22 cellular contexts compared by ENCODE assay signal in the genomic region with DNA sequence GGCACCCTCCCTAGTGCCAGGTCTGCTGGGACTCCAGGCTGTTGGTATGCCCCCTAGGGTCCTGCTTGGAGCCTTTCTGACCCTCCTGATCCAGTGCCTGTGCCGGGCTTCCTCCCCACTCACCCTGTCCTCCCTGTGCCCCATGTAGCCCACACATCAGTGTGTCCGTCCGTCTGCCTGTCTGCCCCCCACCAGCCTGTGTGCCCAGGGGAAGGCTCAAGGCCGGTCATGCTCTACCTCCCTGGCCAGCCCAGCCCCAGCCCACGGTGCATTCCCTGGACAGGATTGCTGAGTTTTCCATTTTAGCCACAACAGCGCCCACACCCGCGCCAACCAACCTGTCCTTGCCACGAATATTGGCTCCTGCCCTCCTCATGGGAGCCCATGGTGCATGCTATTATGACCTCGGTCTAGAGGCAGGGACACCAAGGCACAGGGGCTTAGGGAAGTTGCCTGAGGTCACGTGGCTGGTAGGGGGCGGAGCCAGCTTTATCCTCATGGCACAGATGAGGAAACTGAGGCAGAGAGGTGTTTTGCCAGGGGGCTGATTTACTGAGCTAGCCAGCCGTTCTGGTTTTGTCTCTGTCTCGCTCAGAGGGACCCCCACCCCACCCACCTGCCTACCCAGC.
"Had no signal": no experiment of that assay in that cellular context is flagged by ENCODE, and none has a peak within 500 bp of the region (broad histone marks: within the 10 kb centered on the region; RNA-seq: fewer than 3 reads in every experiment).

No MANE protein-coding gene starts in this region.

- H3K9me3 ChIP-seq: breast epithelium, esophagus squamous epithelium, gastrocnemius medialis, spleen, transverse colon had no signal

- H3K4me1 Mint-ChIP-seq: endodermal cell had no signal

- ATAC-seq: gastrocnemius medialis; left ventricle myocardium superior; naive thymus-derived CD8-positive, alpha-beta T cell; T-cell had no signal

- H3K27me3 Mint-ChIP-seq: activated naive CD8-positive, alpha-beta T cell; activated T-cell treated with anti-CD3 and anti-CD28 coated beads, Interleukin-2, amount 50 U/mL, for 24 hours; naive thymus-derived CD8-positive, alpha-beta T cell; stimulated activated naive CD8-positive, alpha-beta T cell treated with anti-CD3 and anti-CD28 coated beads, Interleukin-15, Interleukin-2, amounts not matched to agents 100 ng/mL and 50 ng/mL, for 24 hours; T-cell had no signal

- H3K27me3 ChIP-seq: breast epithelium, esophagus squamous epithelium, gastrocnemius medialis, neural progenitor cell, spleen, transverse colon had no signal

- H3K4me3 ChIP-seq: breast epithelium, coronary artery, esophagus squamous epithelium, gastrocnemius medialis, neural progenitor cell, spleen, transverse colon had no signal

- H3K4me3 Mint-ChIP-seq: activated naive CD8-positive, alpha-beta T cell; activated T-cell treated with anti-CD3 and anti-CD28 coated beads, Interleukin-2, amount 50 U/mL, for 24 hours; endodermal cell; naive thymus-derived CD8-positive, alpha-beta T cell; neural progenitor cell; stimulated activated naive CD8-positive, alpha-beta T cell treated with anti-CD3 and anti-CD28 coated beads, Interleukin-15, Interleukin-2, amounts not matched to agents 100 ng/mL and 50 ng/mL, for 24 hours; T-cell had no signal

- H3K36me3 Mint-ChIP-seq: activated naive CD8-positive, alpha-beta T cell; neural progenitor cell; T-cell had no signal

- H3K36me3 ChIP-seq: breast epithelium, gastrocnemius medialis, neural progenitor cell, spleen, transverse colon, WERI-Rb-1 had no signal

- H3K27ac ChIP-seq: breast epithelium, coronary artery, esophagus squamous epithelium, gastrocnemius medialis, neural progenitor cell, transverse colon, WERI-Rb-1 had no signal

- H3K9me3 Mint-ChIP-seq: activated T-cell treated with anti-CD3 and anti-CD28 coated beads, Interleukin-2, amount 50 U/mL, for 24 hours; activated T-helper 2 cell treated with anti-CD3 and anti-CD28 coated beads, Interferon-gamma antibody, Interleukin-2, Interleukin-4, amounts not matched to agents 10 μg/mL and 5 μg/mL and 100 μg/mL, durations not matched to agents 14 hours and 24 hours and 36 hours; endodermal cell; naive thymus-derived CD8-positive, alpha-beta T cell; neural progenitor cell; stimulated activated naive CD8-positive, alpha-beta T cell treated with anti-CD3 and anti-CD28 coated beads, Interleukin-15, Interleukin-2, amounts not matched to agents 100 ng/mL and 50 ng/mL, for 24 hours; T-cell had no signal

- H3K4me1 ChIP-seq: breast epithelium had no signal

- DNase-seq: activated CD4-positive, alpha-beta T cell treated with anti-CD3 and anti-CD28 coated beads for 1 hour; activated CD8-positive, alpha-beta memory T cell treated with anti-CD3 and anti-CD28 coated beads for 24 hours; activated CD8-positive, alpha-beta memory T cell treated with anti-CD3 and anti-CD28 coated beads, Interleukin-2, amount 50 U/mL, for 4 hours; activated naive CD4-positive, alpha-beta T cell; activated T-cell treated with anti-CD3 and anti-CD28 coated beads, Interleukin-2, amount 50 U/mL, for 24 hours; endodermal cell; esophagus squamous epithelium; gastrocnemius medialis; hippocampal formation; left ventricle myocardium superior; naive thymus-derived CD8-positive, alpha-beta T cell; spleen; stimulated activated CD4-positive, alpha-beta T cell treated with anti-CD3 and anti-CD28 coated beads, Interleukin-4, amount 100 ng/mL, for 24 hours; T-cell; transverse colon; WERI-Rb-1 had no signal

- H3K27ac Mint-ChIP-seq: activated naive CD8-positive, alpha-beta T cell; activated T-cell treated with anti-CD3 and anti-CD28 coated beads, Interleukin-2, amount 50 U/mL, for 24 hours; activated T-helper 2 cell treated with anti-CD3 and anti-CD28 coated beads, Interferon-gamma antibody, Interleukin-2, Interleukin-4, amounts not matched to agents 10 μg/mL and 5 μg/mL and 100 μg/mL, durations not matched to agents 14 hours and 24 hours and 36 hours; endodermal cell; neural progenitor cell; stimulated activated naive CD8-positive, alpha-beta T cell treated with anti-CD3 and anti-CD28 coated beads, Interleukin-15, Interleukin-2, amounts not matched to agents 100 ng/mL and 50 ng/mL, for 24 hours; T-cell had no signal
